In the genomic region with DNA sequence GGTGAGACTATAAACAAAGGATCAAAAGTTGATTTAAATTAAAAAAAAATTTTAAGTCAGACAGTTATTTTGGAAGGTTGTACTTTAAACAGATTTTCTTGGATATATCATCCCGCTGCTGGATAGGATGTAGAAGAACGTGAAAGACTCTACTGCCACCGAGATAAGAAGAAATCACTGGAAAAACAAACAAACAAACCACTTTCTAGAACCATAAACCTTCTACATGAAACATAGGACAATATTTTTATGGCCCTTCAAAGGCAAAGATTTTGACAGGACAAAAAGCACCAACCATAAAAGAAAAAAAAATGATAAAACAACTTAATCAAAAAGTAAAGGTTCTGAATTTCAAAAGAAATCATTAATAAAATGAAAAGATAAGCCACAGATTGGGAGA, we compare ENCODE assay signal across 28 cellular contexts.
"Had no signal": no experiment of that assay in that cellular context is flagged by ENCODE, and none has a peak within 500 bp of the region (broad histone marks: within the 10 kb centered on the region; RNA-seq: fewer than 3 reads in every experiment).

No MANE protein-coding gene starts in this region.

- H3K4me3 Mint-ChIP-seq: activated CD4-positive, alpha-beta memory T cell treated with anti-CD3 and anti-CD28 coated beads for 36 hours; activated CD4-positive, alpha-beta T cell treated with anti-CD3 and anti-CD28 coated beads for 36 hours; activated CD4-positive, alpha-beta T cell treated with anti-CD3 and anti-CD28 coated beads, Interleukin-2, amount 10 ng/mL, durations not matched to agents 24 days and 14 days; activated CD8-positive, alpha-beta memory T cell treated with anti-CD3 and anti-CD28 coated beads, Interleukin-2, amount 10 ng/mL, durations not matched to agents 7 days and 5 days; activated CD8-positive, alpha-beta T cell treated with anti-CD3 and anti-CD28 coated beads, Interleukin-2, amount 10 ng/mL, durations not matched to agents 7 days and 5 days; activated naive CD4-positive, alpha-beta T cell treated with anti-CD3 and anti-CD28 coated beads for 36 hours; activated naive CD8-positive, alpha-beta T cell treated with anti-CD3 and anti-CD28 coated beads, Interleukin-2, amount 10 ng/mL, durations not matched to agents 7 days and 5 days; activated T-helper 1 cell treated with anti-CD3 and anti-CD28 coated beads, Interleukin-12 subunit alpha, Interleukin-12 subunit beta, Interleukin-2, Interleukin-4 antibody, amounts not matched to agents 30 ng/mL and 10 ng/mL and 1 ng/mL, durations not matched to agents 14 hours and 24 hours and 36 hours; brain had no signal

- H3K27ac Mint-ChIP-seq: activated CD4-positive, alpha-beta memory T cell treated with anti-CD3 and anti-CD28 coated beads for 36 hours; activated CD4-positive, alpha-beta T cell treated with anti-CD3 and anti-CD28 coated beads for 36 hours; activated CD4-positive, alpha-beta T cell treated with anti-CD3 and anti-CD28 coated beads, Interleukin-2, amount 10 ng/mL, durations not matched to agents 24 days and 14 days; activated CD8-positive, alpha-beta memory T cell treated with anti-CD3 and anti-CD28 coated beads, Interleukin-2, amount 10 ng/mL, durations not matched to agents 7 days and 5 days; activated CD8-positive, alpha-beta T cell treated with anti-CD3 and anti-CD28 coated beads, Interleukin-2, amount 10 ng/mL, durations not matched to agents 7 days and 5 days; activated naive CD4-positive, alpha-beta T cell treated with anti-CD3 and anti-CD28 coated beads for 36 hours; activated naive CD4-positive, alpha-beta T cell treated with anti-CD3 and anti-CD28 coated beads, Interleukin-2, amount 50 U/mL, for 72 hours; activated naive CD8-positive, alpha-beta T cell treated with anti-CD3 and anti-CD28 coated beads, Interleukin-2, amount 10 ng/mL, durations not matched to agents 7 days and 5 days; activated T-helper 1 cell treated with anti-CD3 and anti-CD28 coated beads, Interleukin-12 subunit alpha, Interleukin-12 subunit beta, Interleukin-2, Interleukin-4 antibody, amounts not matched to agents 30 ng/mL and 10 ng/mL and 1 ng/mL, durations not matched to agents 14 hours and 24 hours and 36 hours; activated T-helper 2 cell treated with anti-CD3 and anti-CD28 coated beads, Interferon-gamma antibody, Interleukin-2, Interleukin-4, amounts not matched to agents 10 μg/mL and 5 μg/mL and 100 μg/mL, durations not matched to agents 14 hours and 24 hours and 36 hours had no signal

- H3K36me3 ChIP-seq: ascending aorta, breast epithelium, cardiac muscle cell, colonic mucosa, heart left ventricle had no signal

- H3K36me3 Mint-ChIP-seq: activated CD4-positive, alpha-beta memory T cell treated with anti-CD3 and anti-CD28 coated beads for 36 hours; activated CD8-positive, alpha-beta memory T cell treated with anti-CD3 and anti-CD28 coated beads, Interleukin-2, amount 10 ng/mL, durations not matched to agents 7 days and 5 days; activated naive CD8-positive, alpha-beta T cell treated with anti-CD3 and anti-CD28 coated beads, Interleukin-2, amount 10 ng/mL, durations not matched to agents 7 days and 5 days; brain had no signal

- H3K27ac ChIP-seq: ascending aorta, breast epithelium, cardiac muscle cell, colonic mucosa, heart left ventricle had no signal

- H3K4me3 ChIP-seq: ascending aorta, breast epithelium, cardiac muscle cell, colonic mucosa, heart left ventricle had no signal

- H3K9me3 ChIP-seq: breast epithelium, colonic mucosa had no signal

- H3K4me1 Mint-ChIP-seq: activated CD4-positive, alpha-beta T cell treated with anti-CD3 and anti-CD28 coated beads for 36 hours; activated CD4-positive, alpha-beta T cell treated with anti-CD3 and anti-CD28 coated beads, Interleukin-2, amount 10 ng/mL, durations not matched to agents 24 days and 14 days; activated CD8-positive, alpha-beta memory T cell treated with anti-CD3 and anti-CD28 coated beads, Interleukin-2, amount 10 ng/mL, durations not matched to agents 7 days and 5 days; activated naive CD8-positive, alpha-beta T cell treated with anti-CD3 and anti-CD28 coated beads, Interleukin-2, amount 10 ng/mL, durations not matched to agents 7 days and 5 days had no signal

- ATAC-seq: activated CD4-positive, alpha-beta T cell treated with anti-CD3 and anti-CD28 coated beads for 36 hours; activated CD8-positive, alpha-beta memory T cell treated with anti-CD3 and anti-CD28 coated beads, Interleukin-2, amount 10 ng/mL, durations not matched to agents 7 days and 5 days; activated CD8-positive, alpha-beta T cell treated with anti-CD3 and anti-CD28 coated beads, Interleukin-2, amount 10 ng/mL, durations not matched to agents 7 days and 5 days; activated naive CD4-positive, alpha-beta T cell treated with anti-CD3 and anti-CD28 coated beads, Interleukin-2, amount 50 U/mL, for 72 hours; esophagus mucosa; heart left ventricle had no signal

- H3K27me3 ChIP-seq: ascending aorta, breast epithelium, cardiac muscle cell, colonic mucosa, heart left ventricle had no signal

- DNase-seq: activated CD4-positive, alpha-beta memory T cell treated with anti-CD3 and anti-CD28 coated beads for 36 hours; activated CD4-positive, alpha-beta T cell treated with anti-CD3 and anti-CD28 coated beads for 36 hours; activated CD4-positive, alpha-beta T cell treated with anti-CD3 and anti-CD28 coated beads, Interleukin-2, amount 10 ng/mL, durations not matched to agents 24 days and 14 days; activated CD4-positive, CD25-positive, alpha-beta regulatory T cell; activated CD4-positive, CD25-positive, alpha-beta regulatory T cell treated with anti-CD3 and anti-CD28 coated beads, Interleukin-2, amount 50 U/mL, for 72 hours; activated CD8-positive, alpha-beta memory T cell treated with anti-CD3 and anti-CD28 coated beads, Interleukin-2, amount 10 ng/mL, durations not matched to agents 7 days and 5 days; activated CD8-positive, alpha-beta memory T cell treated with anti-CD3 and anti-CD28 coated beads, Interleukin-2, amount 50 U/mL, for 4 hours; activated CD8-positive, alpha-beta T cell treated with anti-CD3 and anti-CD28 coated beads, Interleukin-2, amount 10 ng/mL, durations not matched to agents 7 days and 5 days; activated effector memory CD4-positive, alpha-beta T cell treated with anti-CD3 and anti-CD28 coated beads, Interleukin-2, amount 50 U/mL, for 16 hours; activated naive CD4-positive, alpha-beta T cell treated with anti-CD3 and anti-CD28 coated beads for 36 hours; activated naive CD8-positive, alpha-beta T cell treated with anti-CD3 and anti-CD28 coated beads, Interleukin-2, amount 10 ng/mL, durations not matched to agents 7 days and 5 days; activated T-cell treated with anti-CD3 and anti-CD28 coated beads, Interleukin-2, amount 50 U/mL, for 1 hour; activated T-cell treated with anti-CD3 and anti-CD28 coated beads, Interleukin-2, amount 50 U/mL, for 48 hours; central memory CD4-positive, alpha-beta T cell; cerebellar nuclear complex; colonic mucosa; effector CD8-positive, alpha-beta T cell; foreskin fibroblast; glutamatergic neuron; heart left ventricle had no signal

- H3K9me3 Mint-ChIP-seq: activated CD4-positive, alpha-beta memory T cell treated with anti-CD3 and anti-CD28 coated beads for 36 hours; activated CD4-positive, alpha-beta T cell treated with anti-CD3 and anti-CD28 coated beads, Interleukin-2, amount 10 ng/mL, durations not matched to agents 24 days and 14 days; activated naive CD4-positive, alpha-beta T cell treated with anti-CD3 and anti-CD28 coated beads for 36 hours; activated naive CD8-positive, alpha-beta T cell treated with anti-CD3 and anti-CD28 coated beads, Interleukin-2, amount 10 ng/mL, durations not matched to agents 7 days and 5 days; activated T-helper 1 cell treated with anti-CD3 and anti-CD28 coated beads, Interleukin-12 subunit alpha, Interleukin-12 subunit beta, Interleukin-2, Interleukin-4 antibody, amounts not matched to agents 30 ng/mL and 10 ng/mL and 1 ng/mL, durations not matched to agents 14 hours and 24 hours and 36 hours; activated T-helper 2 cell treated with anti-CD3 and anti-CD28 coated beads, Interferon-gamma antibody, Interleukin-2, Interleukin-4, amounts not matched to agents 10 μg/mL and 5 μg/mL and 100 μg/mL, durations not matched to agents 14 hours and 24 hours and 36 hours had no signal

- H3K27me3 Mint-ChIP-seq: brain had no signal

- H3K4me1 ChIP-seq: ascending aorta, breast epithelium, colonic mucosa, heart left ventricle had no signal
